Comparison of ENCODE assay signal across 19 cellular contexts in genomic region chr6:97443408-97444080, GRCh38.
DNase-seq lines count a peak whose midpoint lies in the region; ATAC-seq and TF ChIP-seq lines count a peak whose summit lies in the region.
"Had no signal": no experiment of that assay in that cellular context is flagged by ENCODE, and none has a peak within 500 bp of the region (broad histone marks: within the 10 kb centered on the region; RNA-seq: fewer than 3 reads in every experiment).

No MANE protein-coding gene starts in this region.

- no peak overlapping the region for H3K27ac Mint-ChIP-seq in HFFc6
- H3K27ac Mint-ChIP-seq: B cell; CD4-positive, alpha-beta T cell; IgD-negative memory B cell had no signal

- H3K4me3 Mint-ChIP-seq in HFFc6 = no peak overlapping the region
- H3K4me3 Mint-ChIP-seq: B cell; CD4-positive, alpha-beta T cell; IgD-negative memory B cell had no signal

- POLR2A ChIA-PET in A673 (lab: Charles Lee; ENCODE audit: low non-redundant PET) = no interaction called here

- H3K4me1 ChIP-seq in A673 (ENCODE audit: insufficient read depth, low read length, poor library complexity, severe bottlenecking) (peaks cover 56% of the 10 kb centered on the region), HUES64 (ENCODE audit: insufficient read depth, low read length) (peaks cover 21% of the 10 kb centered on the region)

- H3K36me3 Mint-ChIP-seq in HFFc6 (ENCODE audit: low read depth) = no peaks in the 10 kb centered on the region
- H3K36me3 Mint-ChIP-seq: IgD-negative memory B cell had no signal

- peaks cover 4% of the 10 kb centered on the region for H3K27me3 Mint-ChIP-seq in HFFc6 (ENCODE audit: insufficient read depth)
- H3K27me3 Mint-ChIP-seq: IgD-negative memory B cell had no signal

- DNase-seq in A673 (ENCODE audit: low spot score) = peak; percentile 41
- DNase-seq in dorsolateral prefrontal cortex = no peak
- peak; percentile 32 for DNase-seq in midbrain (lab: John Stamatoyannopoulos, UW)
- no peak for DNase-seq in HFFc6
- DNase-seq: 8988T; ACHN; C1 segment of cervical spinal cord; Calu3; CD4-positive, alpha-beta T cell; DMS 273 treated with DMSO at 0.1 percent for 48 hours; DMS79; KG1 had no signal

- ATAC-seq in GM21786 (IDR thresholded peaks at IDR 0.05; ENCODE audit: unreplicated experiment) (no peak), GM21528 (IDR thresholded peaks at IDR 0.05; ENCODE audit: low FRiP score, unreplicated experiment) (no peak)
- ATAC-seq: GM12878, HCT116 had no signal

- no peaks in the 10 kb centered on the region for H3K9me3 Mint-ChIP-seq in HFFc6
- H3K9me3 Mint-ChIP-seq: CD4-positive, alpha-beta T cell; IgD-negative memory B cell had no signal

- intact Hi-C loops in A673 (cut with micrococcal nuclease; ENCODE audit: unreplicated experiment) (no loop called here), dorsolateral prefrontal cortex (cut with DNase I) (loop anchor here (5.0 kb wide), 2 partner anchors 54 to 1399 kb away; no protein-coding TSS in a partner anchor)

- H3K27ac ChIP-seq in A673 (ENCODE audit: low read depth, low read length, poor library complexity, severe bottlenecking) (peak overlapping the region; percentile 83), HUES64 (ENCODE audit: low read depth, low read length) (peak overlapping the region; percentile 27; the same call in 1 of the 2 replicates), dorsolateral prefrontal cortex (peak overlapping the region in 49 of 59 donors; percentile 11 to 92 (median 59))

- no peak overlapping the region for H3K9ac ChIP-seq in HUES64 (ENCODE audit: low read depth, low read length)

- H3K27me3 ChIP-seq in A673 (replicated peaks; ENCODE audit: insufficient read depth, low read depth, low read length, poor library complexity) = no peaks in the 10 kb centered on the region
- H3K27me3 ChIP-seq in HUES64 (ENCODE audit: insufficient read depth, low read length) = no peaks in the 10 kb centered on the region
- no peaks in the 10 kb centered on the region for H3K27me3 ChIP-seq in dorsolateral prefrontal cortex

- H3K36me3 ChIP-seq in A673 (ENCODE audit: insufficient read depth, low read length, poor library complexity, severe bottlenecking) (no peaks in the 10 kb centered on the region), HUES64 (ENCODE audit: insufficient read depth, low read length) (no peaks in the 10 kb centered on the region)

- TF ChIP-seq CTCF in A673 (conservative IDR thresholded peaks at IDR 0.05; ENCODE audit: low read depth, low read length) = no peak
- no peak for TF ChIP-seq CTCF in dorsolateral prefrontal cortex (IDR thresholded peaks at IDR 0.05 in 54 of 56, conservative IDR thresholded peaks at IDR 0.05 in 2 of 56; ENCODE audit: low read depth in 1 of 56, partially characterized antibody in 56 of 56)
- TF ChIP-seq CTCF in HFFc6 (IDR thresholded peaks at IDR 0.05) = no peak

- H3K4me3 ChIP-seq in A673 (ENCODE audit: low read depth, low read length, poor library complexity, severe bottlenecking) = no peak overlapping the region
- no peak overlapping the region for H3K4me3 ChIP-seq in HUES64 (ENCODE audit: low read length)
- H3K4me3 ChIP-seq in dorsolateral prefrontal cortex = peak overlapping the region in 35 of 59 donors; percentile 1 to 47 (median 24)
- H3K4me3 ChIP-seq: GM12878 had no signal

- no TSS peak for BruUV-seq in A673 (replicated peaks; lab: Mats Ljungman, UMichigan)

- WGBS in HUES64 = 62% methylated on average over 3 of the region's 5 CpGs

- CTCF ChIA-PET in A673 (lab: Charles Lee) = interaction anchor here (0.6 to 0.7 kb wide), 2 partner anchors 83 to 346 kb away, joined by 4 to 8 read pairs; no protein-coding TSS in a partner anchor

- peaks cover 6% of the 10 kb centered on the region for H3K4me1 Mint-ChIP-seq in HFFc6 (ENCODE audit: low read depth)
- H3K4me1 Mint-ChIP-seq: B cell had no signal

- H3K9me3 ChIP-seq in A673 (ENCODE audit: low read depth, low read length, poor library complexity, severe bottlenecking) (no peaks in the 10 kb centered on the region), HUES64 (ENCODE audit: insufficient read depth, low read depth, low read length) (no peaks in the 10 kb centered on the region)

Comparison
In these comparisons a context has a peak if more than half of its experiments do, and no peak if none do; other contexts are left out.
1. DNase-seq: peak in A673 (single experiment) and midbrain (single experiment); none in dorsolateral prefrontal cortex (0 of 10) and HFFc6 (single experiment).
2. H3K27ac ChIP-seq: peak in every context shown above with its lines; median percentile 83 in A673; 59 in dorsolateral prefrontal cortex; 27 in HUES64.
3. H3K4me3 ChIP-seq: peak in dorsolateral prefrontal cortex (35 of 59); none in A673 (single experiment) and HUES64 (single experiment).